ENCODE assay signal across 11 cellular contexts in genomic region chr9:89635007-89635742, GRCh38. TPM values are rescaled to one million over a fixed set of nuclear protein-coding genes. Genes with fewer than 3 reads are reported as not detected.
DNase-seq lines count a peak whose midpoint lies in the region; ATAC-seq and TF ChIP-seq lines count a peak whose summit lies in the region.
"Had no signal": no experiment of that assay in that cellular context is flagged by ENCODE, and none has a peak within 500 bp of the region (broad histone marks: within the 10 kb centered on the region; RNA-seq: fewer than 3 reads in every experiment).

No MANE protein-coding gene starts in this region.

- H3K9me3 ChIP-seq in left lung (no peaks in the 10 kb centered on the region), SK-N-SH (no peaks in the 10 kb centered on the region), SJCRH30 (replicated peaks) (no peaks in the 10 kb centered on the region)
- H3K9me3 ChIP-seq: heart right ventricle, neutrophil had no signal

- H3K4me1 ChIP-seq in left lung (peaks cover 12 to 20% of the 10 kb centered on the region in 2 donors), SK-N-SH (ENCODE audit: control insufficient read depth in 1 of 2, insufficient read depth in 2 of 2, low read depth in 1 of 2, low read length in 1 of 2) (peaks cover 0 to 6% of the 10 kb centered on the region in 2 experiments; a peak in 1 of 4 replicates), SJCRH30 (peaks cover 33% of the 10 kb centered on the region)

- 37% methylated on average over 7 of the region's 7 CpGs for WGBS in SK-N-SH (ENCODE audit: low lambda C conversion rate)

- no peaks in the 10 kb centered on the region for H4K20me1 ChIP-seq in SK-N-SH (ENCODE audit: insufficient read depth)

- no peaks in the 10 kb centered on the region for H3K27me3 ChIP-seq in left lung
- H3K27me3 ChIP-seq in SK-N-SH (ENCODE audit: insufficient read depth) = no peaks in the 10 kb centered on the region
- H3K27me3 ChIP-seq in SJCRH30 = no peaks in the 10 kb centered on the region
- H3K27me3 ChIP-seq: heart right ventricle, neutrophil had no signal

- H2AFZ ChIP-seq in SK-N-SH (ENCODE audit: low read depth) = no peak overlapping the region

- no peaks in the 10 kb centered on the region for H3K79me2 ChIP-seq in SK-N-SH (ENCODE audit: insufficient read depth)

- H3K9ac ChIP-seq in SK-N-SH = no peak overlapping the region

- no peak for TF ChIP-seq EP300 in SK-N-SH (IDR thresholded peaks at IDR 0.05; ENCODE audit: borderline replicate concordance in 1 of 2, low read depth in 1 of 2, low read length in 1 of 2)

- no peak overlapping the region for H3K4me2 ChIP-seq in SK-N-SH

- CTCF ChIA-PET in SK-N-SH (lab: Yijun Ruan, JAX) = no interaction called here

- peak; percentile 68 for ATAC-seq in left lung
- no peak for ATAC-seq in HG03159 (IDR thresholded peaks at IDR 0.05; ENCODE audit: unreplicated experiment)

- H3K4me3 ChIP-seq in left lung (no peak overlapping the region), SK-N-SH (ENCODE audit: low read depth in 2 of 2, low read length in 1 of 2) (no peak overlapping the region), SJCRH30 (no peak overlapping the region)
- H3K4me3 ChIP-seq: heart right ventricle had no signal

- intact Hi-C loops in left lung (cut with DNase I) = no loop called here

- H3K27ac ChIP-seq in left lung (no peak overlapping the region), SK-N-SH (ENCODE audit: low read depth in 2 of 2, low read length in 1 of 2) (no peak overlapping the region), SJCRH30 (no peak overlapping the region)
- H3K27ac ChIP-seq: heart right ventricle, neutrophil had no signal

- no peaks in the 10 kb centered on the region for H3F3A ChIP-seq in SK-N-SH (replicated peaks; ENCODE audit: insufficient read depth)

- H3K36me3 ChIP-seq in left lung = no peaks in the 10 kb centered on the region
- no peaks in the 10 kb centered on the region for H3K36me3 ChIP-seq in SK-N-SH (replicated peaks in 1 of 2; ENCODE audit: control insufficient read depth in 1 of 2, insufficient read depth in 2 of 2, low read length in 1 of 2)
- no peaks in the 10 kb centered on the region for H3K36me3 ChIP-seq in SJCRH30
- H3K36me3 ChIP-seq: heart right ventricle, neutrophil had no signal

- POLR2A ChIA-PET in SK-N-SH (lab: Yijun Ruan, JAX) = no interaction called here

- TF ChIP-seq RAD21 in SK-N-SH (IDR thresholded peaks at IDR 0.05; ENCODE audit: low read length) = no peak

- TF ChIP-seq CTCF in left lung (IDR thresholded peaks at IDR 0.05) = no peak
- TF ChIP-seq CTCF in SK-N-SH (IDR thresholded peaks at IDR 0.05) = no peak

- DNase-seq in AG20443 (ENCODE audit: low spot score) (peak; percentile 72), NCI-H1092 treated with DMSO at 0.1 percent for 48 hours (lab: John Stamatoyannopoulos, UW) (peak; percentile 90), amniotic epithelial cell (ENCODE audit: low read depth) (peak; percentile 90), left lung (no peak), SK-N-SH (no peak), SJCRH30 (no peak), islet precursor cell (no peak)
- DNase-seq: Calu3, heart right ventricle had no signal

- no peaks in the 10 kb centered on the region for H3K9me2 ChIP-seq in SK-N-SH

TF ChIP-seq in SK-N-SH, 30 proteins besides CTCF, POLR2A, EP300 and RAD21:
- no peak for TF ChIP-seq MAX (IDR thresholded peaks at IDR 0.05; ENCODE audit: low read depth)
- TF ChIP-seq CHD2 (IDR thresholded peaks at IDR 0.05; ENCODE audit: low read length, partially characterized antibody) = no peak
- no peak for TF ChIP-seq NFIC (IDR thresholded peaks at IDR 0.05; ENCODE audit: borderline replicate concordance)
- TF ChIP-seq RXRA (IDR thresholded peaks at IDR 0.05; ENCODE audit: borderline replicate concordance, low read depth) = no peak
- TF ChIP-seq YY1 (IDR thresholded peaks at IDR 0.05; ENCODE audit: low read depth) = no peak
- no peak for TF ChIP-seq SIN3A (IDR thresholded peaks at IDR 0.05; ENCODE audit: borderline replicate concordance, low read depth, low read length)
TF ChIP-seq in SK-N-SH: peak in this region for 0.

RNA-seq across cellular contexts. Expression of gene GADD45G, which starts 30.4 kb away (rescaled TPM):
- total RNA-seq in left lung = 10 to 100 TPM; 11.2 to 12.6 TPM
- 1.3 and 1.8 TPM in 2 replicates for polyA plus RNA-seq in SK-N-SH (2012; rRNA removed)
- polyA plus RNA-seq in SK-N-SH (2012; cell fraction: cytosol; rRNA removed) = 0.98 and 1.4 TPM in 2 replicates
- polyA plus RNA-seq in SK-N-SH (2012; cell fraction: nucleus; rRNA removed) = 3.2 and 7.4 TPM in 2 replicates
- total RNA-seq in SJCRH30 (2014; rRNA removed; shearing (Covaris generic)) = 23.2 and 23.5 TPM in 2 replicates

Comparison
In these comparisons a context has a peak if more than half of its experiments do, and no peak if none do; other contexts are left out.
1. DNase-seq: peak in AG20443 (single experiment), NCI-H1092 treated with DMSO at 0.1 percent for 48 hours (single experiment) and amniotic epithelial cell (single experiment); none in left lung (0 of 2), SK-N-SH (single experiment), SJCRH30 (0 of 2) and islet precursor cell (single experiment).